ENCODE assay signal across 9 cellular contexts in genomic region chr22:31085493-31085824, GRCh38. TPM values are rescaled to one million over a fixed set of nuclear protein-coding genes. Genes with fewer than 3 reads are reported as not detected.
DNase-seq lines count a peak whose midpoint lies in the region; TF ChIP-seq lines count a peak whose summit lies in the region.
"Had no signal": no experiment of that assay in that cellular context is flagged by ENCODE, and none has a peak within 500 bp of the region (broad histone marks: within the 10 kb centered on the region; RNA-seq: fewer than 3 reads in every experiment).

No MANE protein-coding gene starts in this region.

- no peak overlapping the region for H2AFZ ChIP-seq in trophoblast cell (ENCODE audit: insufficient read depth, low read length, poor library complexity)

- peak overlapping the region; percentile 92 for H4K91ac ChIP-seq in trophoblast cell (ENCODE audit: low read depth, low read length)

- H3K79me2 ChIP-seq in trophoblast cell (ENCODE audit: control insufficient read depth, insufficient read depth, low read length, poor library complexity): peaks cover 21% of the 10 kb centered on the region

- H3K27me3 ChIP-seq in WERI-Rb-1 (ENCODE audit: insufficient read depth, low read depth, severe bottlenecking): no peaks in the 10 kb centered on the region
- no peaks in the 10 kb centered on the region for H3K27me3 ChIP-seq in trophoblast cell (ENCODE audit: insufficient read depth, low read length)

- H3K27ac ChIP-seq in WERI-Rb-1 (peak overlapping the region; percentile 85), trophoblast cell (ENCODE audit: low read depth, low read length) (peak overlapping the region; percentile 69)

- no peak overlapping the region for H2BK5ac ChIP-seq in trophoblast cell (ENCODE audit: low read depth, low read length, poor library complexity)

- H3K9me3 ChIP-seq in WERI-Rb-1 (ENCODE audit: severe bottlenecking) (no peaks in the 10 kb centered on the region), trophoblast cell (ENCODE audit: insufficient read depth, low read depth, low read length) (peaks cover 7% of the 10 kb centered on the region)

- H3K4me3 ChIP-seq in GM12865 (ENCODE audit: low read depth, low read length) (peak overlapping the region; percentile 91), WERI-Rb-1 (ENCODE audit: low read depth, low read length) (peak overlapping the region; percentile 64), trophoblast cell (ENCODE audit: low read depth, low read length) (peak overlapping the region; percentile 66)

- H3K79me1 ChIP-seq in trophoblast cell (ENCODE audit: low read length): peaks cover 27% of the 10 kb centered on the region

- peaks cover 3% of the 10 kb centered on the region for H3K4me1 Mint-ChIP-seq in glutamatergic neuron (ENCODE audit: low read depth, unreplicated experiment)

- no peak overlapping the region for H3K4me3 Mint-ChIP-seq in glutamatergic neuron (ENCODE audit: unreplicated experiment)

- peak overlapping the region; percentile 61 for H3K4ac ChIP-seq in trophoblast cell (ENCODE audit: low read depth, low read length)

- H3K36me3 ChIP-seq in WERI-Rb-1 (peaks cover 21% of the 10 kb centered on the region), trophoblast cell (ENCODE audit: control insufficient read depth in 1 of 2, insufficient read depth in 2 of 2, low read length in 2 of 2) (peaks cover 42 to 49% of the 10 kb centered on the region in 2 experiments)

- H2BK12ac ChIP-seq in trophoblast cell (ENCODE audit: low read length): peak overlapping the region; percentile 38

- TF ChIP-seq CTCF in GM12865 (IDR thresholded peaks at IDR 0.05; ENCODE audit: insufficient read depth, low read depth, low read length, missing control alignments) (no peak), WERI-Rb-1 (IDR thresholded peaks at IDR 0.05; ENCODE audit: low read depth, low read length) (no peak), glutamatergic neuron (IDR thresholded peaks at IDR 0.05; ENCODE audit: partially characterized antibody, unreplicated experiment) (peak; percentile 47)

- peaks cover 8% of the 10 kb centered on the region for H3K27me3 Mint-ChIP-seq in glutamatergic neuron (ENCODE audit: unreplicated experiment)

- H3K9ac ChIP-seq in trophoblast cell (ENCODE audit: low read length): peak overlapping the region; percentile 70

- H4K12ac ChIP-seq in trophoblast cell (ENCODE audit: low read depth, low read length): peak overlapping the region; percentile 88

- peak overlapping the region; percentile 32 for H2AK5ac ChIP-seq in trophoblast cell (ENCODE audit: low read length)

- peak overlapping the region; percentile 94 for H4K8ac ChIP-seq in trophoblast cell (ENCODE audit: low read depth, low read length)

- peak overlapping the region; percentile 28 for H3K27ac Mint-ChIP-seq in glutamatergic neuron (ENCODE audit: unreplicated experiment)

- no peaks in the 10 kb centered on the region for H3K36me3 Mint-ChIP-seq in glutamatergic neuron (ENCODE audit: unreplicated experiment)

- no peak for DNase-seq in GM12865 (ENCODE audit: low read depth)
- no peak for DNase-seq in WERI-Rb-1
- no peak for DNase-seq in glutamatergic neuron
- no peak for DNase-seq in trophoblast cell
- no peak for DNase-seq in NCI-H345 treated with DMSO at 0.1 percent for 48 hours (lab: John Stamatoyannopoulos, UW; ENCODE audit: unreplicated experiment)
- DNase-seq in 8988T: no peak
- no peak for DNase-seq in cerebellar nuclear complex (lab: John Stamatoyannopoulos, UW)
- DNase-seq in NCI-H2196 (lab: John Stamatoyannopoulos, UW; ENCODE audit: unreplicated experiment): no peak

- peak overlapping the region; percentile 69 for H2BK120ac ChIP-seq in trophoblast cell (ENCODE audit: insufficient read depth, low read length, poor library complexity)

- no peak overlapping the region for H3K23ac ChIP-seq in trophoblast cell (ENCODE audit: low read length)

- WGBS in trophoblast cell (ENCODE audit: extremely low coverage, insufficient coverage, insufficient read length): no CpG with 5 or more reads among the region's 13 CpGs

- peak overlapping the region; percentile 63 for H3K4me2 ChIP-seq in trophoblast cell (ENCODE audit: low read length)

- H3K14ac ChIP-seq in trophoblast cell (ENCODE audit: low read length): peak overlapping the region; percentile 52

- peaks cover 1% of the 10 kb centered on the region for H3K9me3 Mint-ChIP-seq in glutamatergic neuron (ENCODE audit: unreplicated experiment)

- H3K18ac ChIP-seq in trophoblast cell (ENCODE audit: low read length): peak overlapping the region; percentile 93

- peaks cover 27 to 32% of the 10 kb centered on the region in 2 experiments for H3K4me1 ChIP-seq in trophoblast cell (ENCODE audit: control insufficient read depth in 1 of 2, insufficient read depth in 2 of 2, low read length in 2 of 2)

RNA-seq across cellular contexts. Expression of gene SMTN, which starts 4.3 kb away (rescaled TPM):
- total RNA-seq in glutamatergic neuron (ENCODE audit: unreplicated experiment): 13.3 TPM
- polyA plus RNA-seq in trophoblast cell (2013): 76.6 and 79.2 TPM in 2 replicates

RNA-seq across cellular contexts. Expression of gene SELENOM, which starts 21.9 kb away (rescaled TPM):
- 40.9 TPM for total RNA-seq in glutamatergic neuron (ENCODE audit: unreplicated experiment)
- polyA plus RNA-seq in trophoblast cell (2013): 70.7 and 77.0 TPM in 2 replicates

RNA-seq across cellular contexts. Expression of gene INPP5J, which starts 37.3 kb away (rescaled TPM):
- total RNA-seq in glutamatergic neuron (ENCODE audit: unreplicated experiment): 15.4 TPM
- polyA plus RNA-seq in trophoblast cell (2013): 2.3 and 2.4 TPM in 2 replicates

RNA-seq across cellular contexts. Expression of gene PLA2G3, which starts 54.8 kb away (rescaled TPM):
- total RNA-seq in glutamatergic neuron (ENCODE audit: unreplicated experiment): 1.3 TPM
- 0.22 and 0.25 TPM in 2 replicates for polyA plus RNA-seq in trophoblast cell (2013)
- total RNA-seq: NCI-H460 had no signal
